ENCODE assay signal across 8 cellular contexts in the genomic region with DNA sequence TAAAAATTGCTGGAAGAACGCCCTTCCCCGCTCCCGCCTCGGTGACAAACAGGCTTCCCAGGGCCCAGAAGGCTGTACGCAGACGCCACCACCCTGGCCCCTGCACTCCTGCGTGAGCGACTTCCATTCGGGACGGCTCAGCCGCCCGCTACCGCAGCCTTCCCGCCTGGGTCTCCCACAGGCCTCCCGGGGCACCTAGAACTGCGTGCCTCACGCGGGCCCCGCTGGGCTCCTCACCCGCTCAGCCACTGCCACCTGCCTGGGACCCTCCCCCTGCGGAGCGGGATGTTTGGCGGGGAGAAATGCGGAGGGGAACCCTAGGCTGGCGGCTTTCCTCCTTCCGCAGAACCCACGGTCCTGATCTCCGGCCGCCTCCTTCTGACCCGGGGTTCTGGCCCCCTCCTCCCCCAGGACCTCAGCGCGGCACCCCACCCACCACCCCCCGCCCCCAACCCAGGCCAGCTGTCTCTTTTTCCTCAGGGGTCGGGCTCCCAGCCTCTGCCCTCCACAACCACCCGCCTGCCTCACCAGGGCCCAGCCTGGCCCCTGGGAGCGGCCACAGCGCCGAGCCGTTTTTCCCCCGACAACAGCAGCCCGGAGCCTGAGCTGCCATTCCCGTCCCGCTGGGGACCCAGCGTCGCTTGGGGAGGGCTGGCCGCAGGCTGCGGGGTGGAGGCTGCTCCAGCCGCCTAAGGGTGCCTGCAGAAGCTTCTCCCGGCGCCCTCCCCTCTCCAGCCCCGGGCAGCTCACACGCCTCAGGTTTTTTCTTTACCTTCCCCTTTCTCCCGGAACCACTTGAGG. TPM values are rescaled to one million over a fixed set of nuclear protein-coding genes. Genes with fewer than 3 reads are reported as not detected.
DNase-seq lines count a peak whose midpoint lies in the region; TF ChIP-seq lines count a peak whose summit lies in the region.

No MANE protein-coding gene starts in this region.

- in situ Hi-C loops in ACHN (cut with HindIII; ENCODE audit: low pct_ligation_motif_present, low pct_unique_long_range_greater_than_20kb, low sequenced_read_pairs), result no loop called here
- in situ Hi-C loops in HAP-1 (cut with MboI; ENCODE audit: low sequenced_read_pairs), result no loop called here

- peak overlapping the region; percentile 28 for H3K4me3 ChIP-seq in HAP-1
- H3K4me3 ChIP-seq in epithelial cell of esophagus (ENCODE audit: low read length), result peak overlapping the region; percentile 49
- H3K4me3 ChIP-seq in mesodermal cell (ENCODE audit: extremely low read depth, insufficient read depth, low read length, poor library complexity, severe bottlenecking), result peak overlapping the region; percentile 21
- peak overlapping the region; percentile 58 for H3K4me3 ChIP-seq in thymus (ENCODE audit: low read length)

- H3K27me3 ChIP-seq in HAP-1 (ENCODE audit: low read depth), result no peaks in the 10 kb centered on the region
- no peaks in the 10 kb centered on the region for H3K27me3 ChIP-seq in thymus (ENCODE audit: control insufficient read depth, insufficient read depth)

- DNase-seq in ACHN (peak; percentile 46), HAP-1 (ENCODE audit: low spot score in 2 of 2) (peak; percentile 25 to 63), epithelial cell of esophagus (ENCODE audit: low read depth) (peak; percentile 23), foreskin melanocyte (no peak)
- DNase-seq in activated CD8-positive, alpha-beta memory T cell treated with anti-CD3 and anti-CD28 coated beads for 24 hours, result peak; percentile 74
- DNase-seq in activated CD4-positive, CD25-positive, alpha-beta regulatory T cell (lab: John Stamatoyannopoulos, UW), result no peak

- H3K4me1 ChIP-seq in HAP-1, result peaks cover 13% of the 10 kb centered on the region
- H3K4me1 ChIP-seq in mesodermal cell (ENCODE audit: control insufficient read depth, insufficient read depth, low read length, poor library complexity, severe bottlenecking), result peaks cover 3% of the 10 kb centered on the region
- H3K4me1 ChIP-seq in thymus (ENCODE audit: control insufficient read depth, insufficient read depth, low read length), result no peaks in the 10 kb centered on the region

- no peaks in the 10 kb centered on the region for H3K36me3 ChIP-seq in HAP-1 (replicated peaks)
- H3K36me3 ChIP-seq in mesodermal cell (ENCODE audit: control insufficient read depth, insufficient read depth, low read length), result no peaks in the 10 kb centered on the region
- no peaks in the 10 kb centered on the region for H3K36me3 ChIP-seq in thymus (ENCODE audit: control insufficient read depth, insufficient read depth)

- no peak for TF ChIP-seq CTCF in epithelial cell of esophagus (IDR thresholded peaks at IDR 0.05; ENCODE audit: insufficient read depth, low read depth, low read length, missing control alignments)

- H3K9me3 ChIP-seq in HAP-1 (no peaks in the 10 kb centered on the region), mesodermal cell (ENCODE audit: control insufficient read depth, low read length) (no peaks in the 10 kb centered on the region), thymus (ENCODE audit: control insufficient read depth) (no peaks in the 10 kb centered on the region)

- no peak overlapping the region for H3K27ac ChIP-seq in mesodermal cell (ENCODE audit: low read depth, low read length, severe bottlenecking)
- peak overlapping the region; percentile 64 for H3K27ac ChIP-seq in thymus (ENCODE audit: low read depth)

- 39 to 48% methylated on average over 39 to 41 of the region's 53 CpGs for WGBS in mesodermal cell (ENCODE audit: insufficient coverage in 2 of 2), 2 experiments
- 3% methylated on average over 53 of the region's 53 CpGs for WGBS in thymus

RNA-seq across cellular contexts. Expression of gene RAB7A, which starts 27.6 kb away (rescaled TPM):
- 178 TPM for polyA plus RNA-seq in mesodermal cell (2013, experiment 1 of 2)
- polyA plus RNA-seq in mesodermal cell (2013, experiment 2 of 2), result 158 TPM
- polyA plus RNA-seq in thymus, result 167 TPM

RNA-seq across cellular contexts. Expression of gene RPN1, which starts 47.8 kb away (rescaled TPM):
- polyA plus RNA-seq in mesodermal cell (2013, experiment 1 of 2), result 329 TPM
- 277 TPM for polyA plus RNA-seq in mesodermal cell (2013, experiment 2 of 2)
- 103 TPM for polyA plus RNA-seq in thymus

Comparison
In these comparisons a context has a peak if more than half of its experiments do, and no peak if none do; other contexts are left out.
1. DNase-seq: peak in ACHN (single experiment), HAP-1 (2 of 2), activated CD8-positive, alpha-beta memory T cell treated with anti-CD3 and anti-CD28 coated beads for 24 hours (single experiment) and epithelial cell of esophagus (single experiment); none in foreskin melanocyte (single experiment) and activated CD4-positive, CD25-positive, alpha-beta regulatory T cell (0 of 4).
2. Peak in every context shown above with its lines, with median percentiles within 50 percentile points of each other: H3K4me3 ChIP-seq.